ENCODE assay signal across 20 cellular contexts in genomic region chr13:30124131-30124768, GRCh38.
A peak's percentile ranks its signal among the peaks of the same experiment; 100 is the strongest.
DNase-seq lines count a peak whose midpoint lies in the region; ATAC-seq, FAIRE-seq and TF ChIP-seq lines count a peak whose summit lies in the region.
"Had no signal": no experiment of that assay in that cellular context is flagged by ENCODE, and none has a peak within 500 bp of the region (broad histone marks: within the 10 kb centered on the region; RNA-seq: fewer than 3 reads in every experiment).

No MANE protein-coding gene starts in this region.

- H3K4me3 ChIP-seq in rectal smooth muscle tissue (ENCODE audit: low read length) (no peak overlapping the region), PC-3 (ENCODE audit: low read length) (no peak overlapping the region)
- H3K4me3 ChIP-seq: GM12878, GM23248 had no signal

- no peaks in the 10 kb centered on the region for H3K36me3 ChIP-seq in rectal smooth muscle tissue (ENCODE audit: control insufficient read depth, insufficient read depth, low read length)
- no peaks in the 10 kb centered on the region for H3K36me3 ChIP-seq in PC-3 (ENCODE audit: low read depth, low read length)

- in situ Hi-C loops in G401 (cut with HindIII; ENCODE audit: low sequenced_read_pairs): no loop called here

- peak overlapping the region; percentile 86 for H3K27ac ChIP-seq in rectal smooth muscle tissue (ENCODE audit: low read depth, low read length)
- no peak overlapping the region for H3K27ac ChIP-seq in PC-3 (ENCODE audit: low read length)
- H3K27ac ChIP-seq: GM23248 had no signal

- H3K27me3 ChIP-seq in rectal smooth muscle tissue (ENCODE audit: control insufficient read depth, insufficient read depth, low read length) (no peaks in the 10 kb centered on the region), PC-3 (ENCODE audit: low read length) (no peaks in the 10 kb centered on the region)

- no peak overlapping the region for H3K4me2 ChIP-seq in PC-3 (ENCODE audit: low read length)
- H3K4me2 ChIP-seq: SK-N-SH had no signal

- H4K20me1 ChIP-seq in PC-3 (ENCODE audit: low read length): no peaks in the 10 kb centered on the region

- BruUV-seq in PC-3 (replicated peaks; lab: Mats Ljungman, UMichigan): no TSS peak

- no peaks in the 10 kb centered on the region for H3K9me3 ChIP-seq in PC-3 (ENCODE audit: low read length)
- H3K9me3 ChIP-seq: SK-N-SH had no signal

- ATAC-seq in GM19463 (IDR thresholded peaks at IDR 0.05; ENCODE audit: unreplicated experiment): no peak
- no peak for ATAC-seq in PC-3
- ATAC-seq: GM12878, HCT116 had no signal

- H3K9ac ChIP-seq in rectal smooth muscle tissue (ENCODE audit: low read length) (no peak overlapping the region), PC-3 (ENCODE audit: low read length) (no peak overlapping the region)
- H3K9ac ChIP-seq: GM23248, SK-N-SH had no signal

- peaks cover 39% of the 10 kb centered on the region for H3K4me1 ChIP-seq in rectal smooth muscle tissue (ENCODE audit: control insufficient read depth, insufficient read depth, low read length)
- peaks cover 26% of the 10 kb centered on the region for H3K4me1 ChIP-seq in PC-3 (ENCODE audit: insufficient read depth, low read length)

- CTCF ChIA-PET in PC-3 (lab: Charles Lee): no interaction called here

- H2AFZ ChIP-seq in PC-3 (ENCODE audit: low read length): no peak overlapping the region
- H2AFZ ChIP-seq: GM23248 had no signal

- no peak for TF ChIP-seq CTCF in PC-3 (conservative IDR thresholded peaks at IDR 0.05; ENCODE audit: low read depth, low read length)

- no peaks in the 10 kb centered on the region for H3K79me2 ChIP-seq in PC-3 (ENCODE audit: low read length)

- H3F3A ChIP-seq in PC-3 (ENCODE audit: low read length, unreplicated experiment): peaks cover 4% of the 10 kb centered on the region

- H3K9me2 ChIP-seq in PC-3 (replicated peaks; ENCODE audit: low read length): no peaks in the 10 kb centered on the region
- H3K9me2 ChIP-seq: SK-N-SH had no signal

- DNase-seq in G401 (ENCODE audit: low spot score): peak; percentile 85
- DNase-seq in NCI-H69 (lab: John Stamatoyannopoulos, UW): peak; percentile 80
- DNase-seq in RKO (ENCODE audit: low spot score): no peak
- no peak for DNase-seq in PC-3
- no peak for DNase-seq in nucleus accumbens (lab: John Stamatoyannopoulos, UW)
- DNase-seq: GM23248; NCI-H1105 treated with DMSO at 0.1 percent for 48 hours; NCI-H1694 treated with DMSO at 0.1 percent for 48 hours; NCI-H2107; NCI-H226; NCI-H526; NK-92 treated with Interleukin-12 subunit alpha and Interleukin-12 subunit beta, amount 100 ng/mL, for 24 hours; SHP77; SK-N-SH had no signal

- POLR2A ChIA-PET in PC-3 (lab: Charles Lee; ENCODE audit: unreplicated experiment): no interaction called here

- intact Hi-C loops in PC-3 (cut with micrococcal nuclease): no loop called here

- peak; percentile 81 for FAIRE-seq in islet of Langerhans (lab: Jason Lieb, UNC)
- FAIRE-seq: GM12878, RCC 7860 had no signal

Comparison
In these comparisons a context has a peak if more than half of its experiments do, and no peak if none do; other contexts are left out.
1. DNase-seq: peak in G401 (single experiment) and NCI-H69 (single experiment); none in RKO (single experiment), PC-3 (single experiment) and nucleus accumbens (0 of 56).